In the genomic region with DNA sequence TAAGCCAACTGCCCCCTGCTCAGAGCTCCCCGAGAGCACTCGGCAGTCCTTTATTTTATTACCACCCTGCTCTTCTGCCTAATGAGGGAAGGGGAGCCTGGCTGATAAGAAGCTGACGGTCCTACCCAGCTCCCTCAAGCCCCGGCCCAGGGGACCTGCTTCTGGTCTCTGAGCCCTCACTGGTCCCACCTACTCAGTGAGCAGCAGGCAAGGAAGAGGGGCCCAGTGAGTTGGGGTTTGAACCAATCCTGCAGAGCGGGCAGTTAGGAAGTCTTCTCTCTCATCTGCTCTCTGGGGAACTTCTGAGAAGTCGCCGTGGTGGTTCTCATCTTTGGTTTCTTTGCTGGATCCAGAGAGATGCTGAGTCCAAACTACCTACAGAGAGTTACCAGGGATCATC, we compare ENCODE assay signal across 20 cellular contexts.
A peak's percentile ranks its signal among the peaks of the same experiment; 100 is the strongest.
DNase-seq lines count a peak whose midpoint lies in the region; ATAC-seq and TF ChIP-seq lines count a peak whose summit lies in the region.
"Had no signal": no experiment of that assay in that cellular context is flagged by ENCODE, and none has a peak within 500 bp of the region (broad histone marks: within the 10 kb centered on the region; RNA-seq: fewer than 3 reads in every experiment).

No MANE protein-coding gene starts in this region.

- CTCF ChIA-PET in RWPE1 (lab: Yijun Ruan, JAX), result no interaction called here

- no peak for TF ChIP-seq POLR2A in esophagus squamous epithelium (IDR thresholded peaks at IDR 0.05)

- H3K27me3 ChIP-seq in esophagus squamous epithelium, result peaks cover 0 to 11% (median 0%) of the 10 kb centered on the region in 4 donors

- WGBS in esophagus squamous epithelium, 2 donors, result 88 to 95% methylated on average over 4 to 6 of the region's 7 CpGs

- H3K36me3 ChIP-seq in esophagus squamous epithelium, result no peaks in the 10 kb centered on the region

- POLR2A ChIA-PET in RWPE1 (lab: Yijun Ruan, JAX; ENCODE audit: low non-redundant PET), result no interaction called here

- no peaks in the 10 kb centered on the region for H3K9me3 ChIP-seq in esophagus squamous epithelium
- H3K9me3 ChIP-seq: A549 had no signal

- DNase-seq in cardiac septum (ENCODE audit: low spot score) (peak; percentile 53), left cardiac atrium (no peak), sciatic nerve (ENCODE audit: low spot score) (peak; percentile 42), RWPE1 (ENCODE audit: low spot score) (no peak), esophagus squamous epithelium (lab: John Stamatoyannopoulos, UW) (no peak)
- DNase-seq in activated CD8-positive, alpha-beta memory T cell treated with anti-CD3 and anti-CD28 coated beads, Interleukin-2, amount 50 U/mL, for 48 hours, result peak; percentile 28
- DNase-seq: Calu3; CD8-positive, alpha-beta memory T cell; GF-D8; Karpas-422; MV-4-11; NCI-H1105 treated with DMSO at 0.1 percent for 48 hours; NCI-H2029 treated with DMSO at 0.1 percent for 48 hours; NCI-H2171; NCI-H345; NCI-H524; NCI-H774; NK-92 treated with Interleukin-12 subunit alpha and Interleukin-12 subunit beta, amount 100 ng/mL, for 24 hours had no signal

- no peaks in the 10 kb centered on the region for H3K4me1 ChIP-seq in esophagus squamous epithelium
- H3K4me1 ChIP-seq: A549 had no signal

- intact Hi-C loops in cardiac septum (cut with DNase I) (no loop called here), left cardiac atrium (cut with DNase I) (no loop called here), sciatic nerve (cut with DNase I) (no loop called here), esophagus squamous epithelium (cut with DNase I) (no loop called here)

- ATAC-seq in left cardiac atrium (no peak), sciatic nerve (no peak), HG02885 (IDR thresholded peaks at IDR 0.05; ENCODE audit: poor library complexity, unreplicated experiment) (no peak)
- ATAC-seq: A549 had no signal

- no peak overlapping the region for H3K4me3 ChIP-seq in esophagus squamous epithelium
- H3K4me3 ChIP-seq: A549 had no signal

- TF ChIP-seq CTCF in RWPE1 (conservative IDR thresholded peaks at IDR 0.05; ENCODE audit: low read depth) (no peak), esophagus squamous epithelium (IDR thresholded peaks at IDR 0.05) (no peak)

- H3K27ac ChIP-seq in RWPE1 (no peak overlapping the region), esophagus squamous epithelium (no peak overlapping the region)
- H3K27ac ChIP-seq: A549 had no signal

Comparison
In these comparisons a context has a peak if more than half of its experiments do, and no peak if none do; other contexts are left out.
1. DNase-seq: peak in cardiac septum (single experiment), activated CD8-positive, alpha-beta memory T cell treated with anti-CD3 and anti-CD28 coated beads, Interleukin-2, amount 50 U/mL, for 48 hours (single experiment) and sciatic nerve (single experiment); none in left cardiac atrium (single experiment), RWPE1 (single experiment) and esophagus squamous epithelium (single experiment).